Comparison of ENCODE assay signal across 14 cellular contexts in the genomic region with DNA sequence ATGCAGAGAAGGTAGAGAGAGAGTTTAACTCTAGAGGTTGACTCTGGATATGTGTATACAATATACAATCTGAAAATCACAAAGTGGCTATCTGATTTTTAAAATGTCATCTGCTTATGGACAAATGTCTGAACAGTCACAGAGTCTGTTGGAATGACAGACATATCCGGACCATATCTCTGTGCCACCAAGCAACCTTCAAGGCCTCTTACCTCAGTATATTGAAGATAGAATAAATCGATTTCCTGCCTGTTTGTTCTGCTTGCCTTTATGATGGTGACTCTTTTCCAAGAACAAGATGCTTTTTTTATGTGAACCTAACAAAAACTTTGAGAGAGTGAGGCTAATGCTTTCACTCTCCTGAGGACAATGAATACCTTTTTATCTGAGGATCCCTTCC.
DNase-seq lines count a peak whose midpoint lies in the region; ATAC-seq, FAIRE-seq and TF ChIP-seq lines count a peak whose summit lies in the region.
"Had no signal": no experiment of that assay in that cellular context is flagged by ENCODE, and none has a peak within 500 bp of the region (broad histone marks: within the 10 kb centered on the region; RNA-seq: fewer than 3 reads in every experiment).

No MANE protein-coding gene starts in this region.

- TF ChIP-seq EP300 in HepG2 (IDR thresholded peaks at IDR 0.05; ENCODE audit: low read depth in 2 of 2, low read length in 2 of 2) (no peak), HepG2 (CRISPR knock-in tag; IDR thresholded peaks at IDR 0.05; ENCODE audit: borderline replicate concordance) (no peak)

- H3K27me3 ChIP-seq in HepG2 (ENCODE audit: control insufficient read depth in 1 of 2, insufficient read depth in 2 of 2, low read length in 2 of 2): no peaks in the 10 kb centered on the region; a peak in 1 of 5 replicates
- H3K27me3 ChIP-seq in right lobe of liver: no peaks in the 10 kb centered on the region
- H3K27me3 ChIP-seq in upper lobe of right lung: no peaks in the 10 kb centered on the region
- no peaks in the 10 kb centered on the region for H3K27me3 ChIP-seq in colonic mucosa

- H3K27me3 Mint-ChIP-seq in WTC11 (ENCODE audit: low read depth) (peaks cover 2% of the 10 kb centered on the region; the same call in 1 of the 2 replicates), endothelial cell (ENCODE audit: unreplicated experiment) (no peaks in the 10 kb centered on the region)

- H3K9me3 Mint-ChIP-seq in WTC11: no peaks in the 10 kb centered on the region
- no peaks in the 10 kb centered on the region for H3K9me3 Mint-ChIP-seq in endothelial cell (ENCODE audit: unreplicated experiment)
- H3K9me3 Mint-ChIP-seq: endodermal cell had no signal

- intact Hi-C loops in HepG2 (cut with micrococcal nuclease; ENCODE audit: unreplicated experiment) (no loop called here), right lobe of liver (cut with DNase I) (no loop called here), upper lobe of right lung (cut with DNase I) (no loop called here), colonic mucosa (cut with DNase I) (no loop called here), posterior cingulate gyrus (cut with DNase I) (no loop called here)

- no peak overlapping the region for H3K4me2 ChIP-seq in HepG2 (ENCODE audit: low read depth, low read length)

- H3K4me1 ChIP-seq in HepG2 (ENCODE audit: insufficient read depth, low read length) (peaks cover 12% of the 10 kb centered on the region), right lobe of liver (peaks cover 0 to 11% (median 0%) of the 10 kb centered on the region in 4 donors), upper lobe of right lung (peaks cover 36% of the 10 kb centered on the region), colonic mucosa (peaks cover 11% of the 10 kb centered on the region)

- H3K27ac Mint-ChIP-seq in WTC11 (peak overlapping the region; percentile 24; the same call in 1 of the 2 replicates), endothelial cell (ENCODE audit: unreplicated experiment) (peak overlapping the region; percentile 10)
- H3K27ac Mint-ChIP-seq: endodermal cell had no signal

- ATAC-seq in HepG2: no peak
- ATAC-seq in right lobe of liver: no peak
- ATAC-seq in WTC11: no peak
- ATAC-seq in upper lobe of right lung: no peak
- ATAC-seq: left lobe of liver had no signal

- H3K36me3 Mint-ChIP-seq in WTC11 (peaks cover 9% of the 10 kb centered on the region; the same call in 1 of the 2 replicates), endothelial cell (ENCODE audit: low read depth, unreplicated experiment) (peaks cover 4% of the 10 kb centered on the region)

- no peaks in the 10 kb centered on the region for H3K9me3 ChIP-seq in HepG2 (ENCODE audit: low read length)
- no peaks in the 10 kb centered on the region for H3K9me3 ChIP-seq in right lobe of liver
- H3K9me3 ChIP-seq in upper lobe of right lung: no peaks in the 10 kb centered on the region
- H3K9me3 ChIP-seq in colonic mucosa: no peaks in the 10 kb centered on the region

- H3K36me3 ChIP-seq in HepG2 (replicated peaks in 1 of 2; ENCODE audit: control insufficient read depth in 1 of 2, insufficient read depth in 2 of 2, low read length in 2 of 2) (peaks cover 2 to 9% of the 10 kb centered on the region in 2 experiments; a peak in 4 of 5 replicates), right lobe of liver (no peaks in the 10 kb centered on the region), upper lobe of right lung (peaks cover 9% of the 10 kb centered on the region), colonic mucosa (no peaks in the 10 kb centered on the region)

- H4K20me1 ChIP-seq in HepG2 (ENCODE audit: insufficient read depth, low read length): no peaks in the 10 kb centered on the region

- H3K4me3 Mint-ChIP-seq in WTC11 (no peak overlapping the region), endothelial cell (ENCODE audit: unreplicated experiment) (no peak overlapping the region)
- H3K4me3 Mint-ChIP-seq: endodermal cell had no signal

- DNase-seq in HepG2 (ENCODE audit: low spot score): no peak
- no peak for DNase-seq in right lobe of liver
- no peak for DNase-seq in WTC11 (ENCODE audit: low spot score)
- no peak for DNase-seq in endothelial cell (ENCODE audit: low spot score)
- DNase-seq in upper lobe of right lung: no peak
- DNase-seq in colonic mucosa: no peak
- DNase-seq in posterior cingulate gyrus: no peak
- DNase-seq in NCI-H345 (lab: John Stamatoyannopoulos, UW): no peak
- DNase-seq: endodermal cell, KG1, NCI-H1417, NCI-H2171 treated with DMSO at 0.1 percent for 48 hours, substantia nigra had no signal

- BruUV-seq in HepG2 (replicated peaks; lab: Mats Ljungman, UMichigan): TSS peak; percentile 42

- no peak overlapping the region for H3K9ac ChIP-seq in HepG2 (ENCODE audit: insufficient read depth, low read depth, low read length)
- H3K9ac ChIP-seq in colonic mucosa (ENCODE audit: low read depth in 2 of 2, low read length in 2 of 2): no peak overlapping the region

- TF ChIP-seq POLR2A in HepG2 (IDR thresholded peaks at IDR 0.05; ENCODE audit: insufficient read depth in 1 of 2, low read depth in 2 of 2, low read length in 2 of 2) (no peak), right lobe of liver (IDR thresholded peaks at IDR 0.05) (no peak)

- peaks cover 15% of the 10 kb centered on the region for H3K4me1 Mint-ChIP-seq in WTC11
- H3K4me1 Mint-ChIP-seq in endothelial cell (ENCODE audit: unreplicated experiment): peaks cover 23% of the 10 kb centered on the region

- in situ Hi-C loops in HepG2 (cut with HindIII; ENCODE audit: extremely low pct_ligation_motif_present, low pct_unique_long_range_greater_than_20kb): no loop called here

- H3K79me2 ChIP-seq in HepG2 (ENCODE audit: insufficient read depth, low read length): peaks cover 2% of the 10 kb centered on the region

- no peak for TF ChIP-seq RAD21 in HepG2 (CRISPR knock-in tag; IDR thresholded peaks at IDR 0.05)

- H2AFZ ChIP-seq in HepG2 (ENCODE audit: low read length): no peak overlapping the region

- H3K27ac ChIP-seq in HepG2 (ENCODE audit: extremely low read length, insufficient read depth, low read length): no peak overlapping the region
- no peak overlapping the region for H3K27ac ChIP-seq in right lobe of liver
- peak overlapping the region; percentile 47 for H3K27ac ChIP-seq in upper lobe of right lung
- H3K27ac ChIP-seq in colonic mucosa: no peak overlapping the region

- 88% methylated on average over 2 of the region's 2 CpGs for WGBS in HepG2 (ENCODE audit: low lambda C conversion rate)
- WGBS in right lobe of liver (ENCODE audit: insufficient coverage, low coverage, low lambda C conversion rate, missing lambda C conversion rate): 68% methylated on average over 2 of the region's 2 CpGs

- TF ChIP-seq CTCF in HepG2 (CRISPR knock-in tag; IDR thresholded peaks at IDR 0.05) (no peak), right lobe of liver (IDR thresholded peaks at IDR 0.05) (no peak), WTC11 (IDR thresholded peaks at IDR 0.05) (no peak), endothelial cell (IDR thresholded peaks at IDR 0.05; ENCODE audit: unreplicated experiment) (no peak), upper lobe of right lung (IDR thresholded peaks at IDR 0.05) (no peak), colonic mucosa (IDR thresholded peaks at IDR 0.05) (no peak)

- FAIRE-seq in HepG2 (lab: Jason Lieb, UNC): no peak

- POLR2A ChIA-PET in HepG2 (lab: Yijun Ruan, JAX): no interaction called here
- POLR2A ChIA-PET in WTC11 (lab: Charles Lee): no interaction called here

- H3K4me3 ChIP-seq in HepG2 (replicated peaks in 1 of 3; ENCODE audit: insufficient read depth in 1 of 3, low read depth in 2 of 3, low read length in 3 of 3): no peak overlapping the region
- no peak overlapping the region for H3K4me3 ChIP-seq in right lobe of liver
- no peak overlapping the region for H3K4me3 ChIP-seq in upper lobe of right lung
- H3K4me3 ChIP-seq in colonic mucosa: no peak overlapping the region

- CTCF ChIA-PET in HepG2 (lab: Yijun Ruan, JAX; ENCODE audit: low intra/inter-chr PET ratio, low total read pairs): no interaction called here
- CTCF ChIA-PET in WTC11 (lab: Charles Lee): interaction anchor here (1.0 kb wide), 1 partner anchor 57 kb away, joined by 3 read pairs; no protein-coding TSS in a partner anchor

TF ChIP-seq in HepG2, 621 proteins besides CTCF, POLR2A, EP300 and RAD21 (continues in another document):
- TF ChIP-seq NFE2L1 (CRISPR knock-in tag; IDR thresholded peaks at IDR 0.05; ENCODE audit: borderline replicate concordance) (no peak), ZNF543 (CRISPR knock-in tag; IDR thresholded peaks at IDR 0.05) (no peak), MIER3 (CRISPR knock-in tag; IDR thresholded peaks at IDR 0.05; ENCODE audit: borderline replicate concordance) (no peak), REPIN1 (CRISPR knock-in tag; IDR thresholded peaks at IDR 0.05; ENCODE audit: borderline replicate concordance, low read depth) (no peak), ZNF136 (CRISPR knock-in tag; IDR thresholded peaks at IDR 0.05; ENCODE audit: low read depth) (no peak)

TF ChIP-seq in WTC11, 78 proteins besides CTCF, POLR2A, EP300 and RAD21:
- TF ChIP-seq RORB (CRISPR knock-in tag; IDR thresholded peaks at IDR 0.05) (no peak), SMAD3 (CRISPR knock-in tag; IDR thresholded peaks at IDR 0.05; ENCODE audit: borderline replicate concordance) (no peak)
